Comparison of ENCODE assay signal across 1 cellular context in the genomic region with DNA sequence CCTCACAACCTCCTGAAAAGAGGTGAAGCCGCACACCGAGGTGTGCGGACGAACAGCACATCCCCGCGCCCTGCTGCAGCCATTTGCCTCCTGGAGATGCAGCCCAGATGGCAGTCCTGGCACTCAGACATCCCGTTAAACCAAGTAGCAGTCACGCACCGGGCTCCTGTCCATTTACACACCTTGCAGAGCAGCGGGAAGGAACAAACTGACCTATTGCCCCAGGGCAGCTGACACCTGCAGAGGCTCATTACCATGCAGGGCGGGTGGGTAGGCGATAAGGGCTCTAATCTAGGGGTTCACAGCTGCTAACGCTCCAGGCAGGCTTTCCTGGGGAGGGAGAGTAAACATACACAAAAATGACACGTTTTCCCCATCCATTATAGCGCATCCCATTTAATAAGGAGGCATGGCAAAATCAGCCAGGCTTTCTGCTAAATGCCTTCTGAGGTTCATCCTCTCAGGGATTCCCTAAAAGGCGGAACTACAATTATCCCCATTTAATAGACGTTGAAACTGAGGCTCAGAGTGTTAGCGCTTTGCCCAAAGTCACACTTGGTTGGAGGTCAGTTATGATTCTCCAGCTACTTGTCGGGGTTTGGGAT.
TF ChIP-seq lines count a peak whose summit lies in the region.

No MANE protein-coding gene starts in this region.

TF ChIP-seq in K562, 482 proteins besides CTCF, POLR2A, EP300 and RAD21 (continues in another document):
- TF ChIP-seq ZC3H8 (IDR thresholded peaks at IDR 0.05) = no peak
- TF ChIP-seq, protein P1, sequence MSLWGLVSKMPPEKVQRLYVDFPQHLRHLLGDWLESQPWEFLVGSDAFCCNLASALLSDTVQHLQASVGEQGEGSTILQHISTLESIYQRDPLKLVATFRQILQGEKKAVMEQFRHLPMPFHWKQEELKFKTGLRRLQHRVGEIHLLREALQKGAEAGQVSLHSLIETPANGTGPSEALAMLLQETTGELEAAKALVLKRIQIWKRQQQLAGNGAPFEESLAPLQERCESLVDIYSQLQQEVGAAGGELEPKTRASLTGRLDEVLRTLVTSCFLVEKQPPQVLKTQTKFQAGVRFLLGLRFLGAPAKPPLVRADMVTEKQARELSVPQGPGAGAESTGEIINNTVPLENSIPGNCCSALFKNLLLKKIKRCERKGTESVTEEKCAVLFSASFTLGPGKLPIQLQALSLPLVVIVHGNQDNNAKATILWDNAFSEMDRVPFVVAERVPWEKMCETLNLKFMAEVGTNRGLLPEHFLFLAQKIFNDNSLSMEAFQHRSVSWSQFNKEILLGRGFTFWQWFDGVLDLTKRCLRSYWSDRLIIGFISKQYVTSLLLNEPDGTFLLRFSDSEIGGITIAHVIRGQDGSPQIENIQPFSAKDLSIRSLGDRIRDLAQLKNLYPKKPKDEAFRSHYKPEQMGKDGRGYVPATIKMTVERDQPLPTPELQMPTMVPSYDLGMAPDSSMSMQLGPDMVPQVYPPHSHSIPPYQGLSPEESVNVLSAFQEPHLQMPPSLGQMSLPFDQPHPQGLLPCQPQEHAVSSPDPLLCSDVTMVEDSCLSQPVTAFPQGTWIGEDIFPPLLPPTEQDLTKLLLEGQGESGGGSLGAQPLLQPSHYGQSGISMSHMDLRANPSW (CRISPR knock-in tag; IDR thresholded peaks at IDR 0.05) = peak; percentile 45; the same call in 1 of the 2 replicates
- no peak for TF ChIP-seq ILK (tag; IDR thresholded peaks at IDR 0.05; ENCODE audit: borderline replicate concordance, low read depth)
- TF ChIP-seq ZKSCAN8 (CRISPR knock-in tag; IDR thresholded peaks at IDR 0.05) = 0 out of 2 replicates have a peak, but pooled peaks have one; percentile 79
- TF ChIP-seq CCAR2 (IDR thresholded peaks at IDR 0.05; ENCODE audit: low read depth, low read length) = 0 out of 2 replicates have a peak, but pooled peaks have one; percentile 68
- peak; percentile 74 for TF ChIP-seq CREM (IDR thresholded peaks at IDR 0.05; ENCODE audit: low read depth)
- 0 out of 2 replicates have a peak, but pooled peaks have one; percentile 21 for TF ChIP-seq MEF2D (tag; conservative IDR thresholded peaks at IDR 0.05; ENCODE audit: low read depth)
- peak; percentile 59; the same call in 1 of the 2 replicates for TF ChIP-seq MYC (IDR thresholded peaks at IDR 0.05; ENCODE audit: low read depth, low read length)
- no peak for TF ChIP-seq MYC (CRISPR knock-in tag; IDR thresholded peaks at IDR 0.05; ENCODE audit: borderline replicate concordance, low read depth)
- 0 out of 2 replicates have a peak, but pooled peaks have one; percentile 91 for TF ChIP-seq CBX1 (IDR thresholded peaks at IDR 0.05; ENCODE audit: low read depth)
- peak in 1 of 2 experiments; percentile 7; a peak in 1 of 4 replicates for TF ChIP-seq NONO (IDR thresholded peaks at IDR 0.05; ENCODE audit: low read depth in 2 of 2, low read length in 1 of 2)
- TF ChIP-seq, protein P2, sequence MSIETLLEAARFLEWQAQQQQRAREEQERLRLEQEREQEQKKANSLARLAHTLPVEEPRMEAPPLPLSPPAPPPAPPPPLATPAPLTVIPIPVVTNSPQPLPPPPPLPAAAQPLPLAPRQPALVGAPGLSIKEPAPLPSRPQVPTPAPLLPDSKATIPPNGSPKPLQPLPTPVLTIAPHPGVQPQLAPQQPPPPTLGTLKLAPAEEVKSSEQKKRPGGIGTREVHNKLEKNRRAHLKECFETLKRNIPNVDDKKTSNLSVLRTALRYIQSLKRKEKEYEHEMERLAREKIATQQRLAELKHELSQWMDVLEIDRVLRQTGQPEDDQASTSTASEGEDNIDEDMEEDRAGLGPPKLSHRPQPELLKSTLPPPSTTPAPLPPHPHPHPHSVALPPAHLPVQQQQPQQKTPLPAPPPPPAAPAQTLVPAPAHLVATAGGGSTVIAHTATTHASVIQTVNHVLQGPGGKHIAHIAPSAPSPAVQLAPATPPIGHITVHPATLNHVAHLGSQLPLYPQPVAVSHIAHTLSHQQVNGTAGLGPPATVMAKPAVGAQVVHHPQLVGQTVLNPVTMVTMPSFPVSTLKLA (conservative IDR thresholded peaks at IDR 0.05) = peak; percentile 80 to 88
- TF ChIP-seq ZNF274 (IDR thresholded peaks at IDR 0.05; ENCODE audit: borderline replicate concordance, low read depth, low read length) = peak; percentile 21; the same call in 1 of the 2 replicates
- peak; percentile 22; the same call in 1 of the 2 replicates for TF ChIP-seq MIER1 (IDR thresholded peaks at IDR 0.05; ENCODE audit: low read depth)
- TF ChIP-seq ZNF668 (CRISPR knock-in tag; IDR thresholded peaks at IDR 0.05) = 0 out of 2 replicates have a peak, but pooled peaks have one; percentile 47
- peak; percentile 81 to 87 for TF ChIP-seq TBL1XR1 (IDR thresholded peaks at IDR 0.05; ENCODE audit: low read length in 2 of 2)
- TF ChIP-seq NCOA4 (IDR thresholded peaks at IDR 0.05; ENCODE audit: partially characterized antibody) = peak; percentile 74
- TF ChIP-seq NBN (IDR thresholded peaks at IDR 0.05; ENCODE audit: low read depth) = peak; percentile 83; the same call in 1 of the 2 replicates
- TF ChIP-seq POLR2B (IDR thresholded peaks at IDR 0.05; ENCODE audit: low read depth, partially characterized antibody) = peak; percentile 40
- TF ChIP-seq MYNN (IDR thresholded peaks at IDR 0.05) = peak; percentile 87
- TF ChIP-seq MYNN (CRISPR knock-in tag; IDR thresholded peaks at IDR 0.05) = no peak
- no peak for TF ChIP-seq WHSC1 (IDR thresholded peaks at IDR 0.05; ENCODE audit: low read length)
- TF ChIP-seq TCF3 (CRISPR knock-in tag; IDR thresholded peaks at IDR 0.05) = peak; percentile 97
- TF ChIP-seq ZNF584 (CRISPR knock-in tag; IDR thresholded peaks at IDR 0.05; ENCODE audit: low read depth) = peak; percentile 91
- TF ChIP-seq MTA2 (IDR thresholded peaks at IDR 0.05; ENCODE audit: low read depth) = peak; percentile 87
- peak; percentile 81 for TF ChIP-seq SMAD4 (CRISPR knock-in tag; conservative IDR thresholded peaks at IDR 0.05)
- TF ChIP-seq, protein P3, sequence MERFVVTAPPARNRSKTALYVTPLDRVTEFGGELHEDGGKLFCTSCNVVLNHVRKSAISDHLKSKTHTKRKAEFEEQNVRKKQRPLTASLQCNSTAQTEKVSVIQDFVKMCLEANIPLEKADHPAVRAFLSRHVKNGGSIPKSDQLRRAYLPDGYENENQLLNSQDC (CRISPR knock-in tag; IDR thresholded peaks at IDR 0.05) = no peak
- TF ChIP-seq ZZZ3 (IDR thresholded peaks at IDR 0.05) = no peak
- TF ChIP-seq POLR2AphosphoS2 (IDR thresholded peaks at IDR 0.05; ENCODE audit: low read length) = 0 out of 2 replicates have a peak, but pooled peaks have one; percentile 69
- TF ChIP-seq CCNT2 (IDR thresholded peaks at IDR 0.05; ENCODE audit: borderline replicate concordance, extremely low read depth, insufficient read length, low read depth, low read length) = peak; percentile 74
- TF ChIP-seq ZBED1 (IDR thresholded peaks at IDR 0.05) = peak; percentile 38; the same call in 1 of the 2 replicates
- TF ChIP-seq TRIM24 (IDR thresholded peaks at IDR 0.05) = peak; percentile 91 to 94
- peak; percentile 83 for TF ChIP-seq STAT5A (IDR thresholded peaks at IDR 0.05; ENCODE audit: borderline replicate concordance, low read length)
- 0 out of 2 replicates have a peak, but pooled peaks have one; percentile 59 for TF ChIP-seq ZNF263 (CRISPR knock-in tag; IDR thresholded peaks at IDR 0.05; ENCODE audit: borderline replicate concordance)
- TF ChIP-seq ARNT (IDR thresholded peaks at IDR 0.05) = peak; percentile 85 to 89
- TF ChIP-seq PTTG1 (tag; IDR thresholded peaks at IDR 0.05; ENCODE audit: low read depth) = no peak
- peak; percentile 92; the same call in 1 of the 2 replicates for TF ChIP-seq SP1 (CRISPR knock-in tag; IDR thresholded peaks at IDR 0.05)
- TF ChIP-seq, protein P4, sequence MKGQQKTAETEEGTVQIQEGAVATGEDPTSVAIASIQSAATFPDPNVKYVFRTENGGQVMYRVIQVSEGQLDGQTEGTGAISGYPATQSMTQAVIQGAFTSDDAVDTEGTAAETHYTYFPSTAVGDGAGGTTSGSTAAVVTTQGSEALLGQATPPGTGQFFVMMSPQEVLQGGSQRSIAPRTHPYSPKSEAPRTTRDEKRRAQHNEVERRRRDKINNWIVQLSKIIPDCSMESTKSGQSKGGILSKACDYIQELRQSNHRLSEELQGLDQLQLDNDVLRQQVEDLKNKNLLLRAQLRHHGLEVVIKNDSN (CRISPR knock-in tag; IDR thresholded peaks at IDR 0.05) = 0 out of 2 replicates have a peak, but pooled peaks have one; percentile 6
- TF ChIP-seq FOXK2 (conservative IDR thresholded peaks at IDR 0.05 in 1 of 2, IDR thresholded peaks at IDR 0.05 in 1 of 2; ENCODE audit: low read depth in 2 of 2) = peak; percentile 48 to 58; a peak in 2 of 4 replicates
- TF ChIP-seq NR4A1 (CRISPR knock-in tag; IDR thresholded peaks at IDR 0.05) = no peak
- peak; percentile 63; the same call in 1 of the 2 replicates for TF ChIP-seq NR4A1 (tag; IDR thresholded peaks at IDR 0.05)
- TF ChIP-seq BHLHE40 (IDR thresholded peaks at IDR 0.05; ENCODE audit: low read length) = peak; percentile 83
- TF ChIP-seq, protein P5, sequence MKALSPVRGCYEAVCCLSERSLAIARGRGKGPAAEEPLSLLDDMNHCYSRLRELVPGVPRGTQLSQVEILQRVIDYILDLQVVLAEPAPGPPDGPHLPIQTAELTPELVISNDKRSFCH (CRISPR knock-in tag; IDR thresholded peaks at IDR 0.05) = no peak
- TF ChIP-seq, protein P5 (tag; IDR thresholded peaks at IDR 0.05) = peak; percentile 77; the same call in 1 of the 2 replicates
- TF ChIP-seq, protein P6, sequence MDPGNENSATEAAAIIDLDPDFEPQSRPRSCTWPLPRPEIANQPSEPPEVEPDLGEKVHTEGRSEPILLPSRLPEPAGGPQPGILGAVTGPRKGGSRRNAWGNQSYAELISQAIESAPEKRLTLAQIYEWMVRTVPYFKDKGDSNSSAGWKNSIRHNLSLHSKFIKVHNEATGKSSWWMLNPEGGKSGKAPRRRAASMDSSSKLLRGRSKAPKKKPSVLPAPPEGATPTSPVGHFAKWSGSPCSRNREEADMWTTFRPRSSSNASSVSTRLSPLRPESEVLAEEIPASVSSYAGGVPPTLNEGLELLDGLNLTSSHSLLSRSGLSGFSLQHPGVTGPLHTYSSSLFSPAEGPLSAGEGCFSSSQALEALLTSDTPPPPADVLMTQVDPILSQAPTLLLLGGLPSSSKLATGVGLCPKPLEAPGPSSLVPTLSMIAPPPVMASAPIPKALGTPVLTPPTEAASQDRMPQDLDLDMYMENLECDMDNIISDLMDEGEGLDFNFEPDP (CRISPR knock-in tag; IDR thresholded peaks at IDR 0.05) = no peak
- 0 out of 2 replicates have a peak, but pooled peaks have one; percentile 14 for TF ChIP-seq RB1 (IDR thresholded peaks at IDR 0.05; ENCODE audit: low read depth)
- no peak for TF ChIP-seq SNIP1 (IDR thresholded peaks at IDR 0.05; ENCODE audit: low read depth)
- TF ChIP-seq EP400 (IDR thresholded peaks at IDR 0.05) = peak; percentile 57
- peak; percentile 62; the same call in 1 of the 2 replicates for TF ChIP-seq SMARCC2 (IDR thresholded peaks at IDR 0.05; ENCODE audit: low read depth)
- peak; percentile 32 for TF ChIP-seq ASH1L (IDR thresholded peaks at IDR 0.05; ENCODE audit: borderline replicate concordance, low read depth, partially characterized antibody)
- TF ChIP-seq, protein P7, sequence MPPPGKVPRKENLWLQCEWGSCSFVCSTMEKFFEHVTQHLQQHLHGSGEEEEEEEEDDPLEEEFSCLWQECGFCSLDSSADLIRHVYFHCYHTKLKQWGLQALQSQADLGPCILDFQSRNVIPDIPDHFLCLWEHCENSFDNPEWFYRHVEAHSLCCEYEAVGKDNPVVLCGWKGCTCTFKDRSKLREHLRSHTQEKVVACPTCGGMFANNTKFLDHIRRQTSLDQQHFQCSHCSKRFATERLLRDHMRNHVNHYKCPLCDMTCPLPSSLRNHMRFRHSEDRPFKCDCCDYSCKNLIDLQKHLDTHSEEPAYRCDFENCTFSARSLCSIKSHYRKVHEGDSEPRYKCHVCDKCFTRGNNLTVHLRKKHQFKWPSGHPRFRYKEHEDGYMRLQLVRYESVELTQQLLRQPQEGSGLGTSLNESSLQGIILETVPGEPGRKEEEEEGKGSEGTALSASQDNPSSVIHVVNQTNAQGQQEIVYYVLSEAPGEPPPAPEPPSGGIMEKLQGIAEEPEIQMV (tag; conservative IDR thresholded peaks at IDR 0.05; ENCODE audit: low read depth) = no peak
- 0 out of 2 replicates have a peak, but pooled peaks have one; percentile 7 for TF ChIP-seq NR2C2 (CRISPR knock-in tag; IDR thresholded peaks at IDR 0.05)
- TF ChIP-seq NR2C2 (tag; IDR thresholded peaks at IDR 0.05) = no peak
- TF ChIP-seq, protein P8, sequence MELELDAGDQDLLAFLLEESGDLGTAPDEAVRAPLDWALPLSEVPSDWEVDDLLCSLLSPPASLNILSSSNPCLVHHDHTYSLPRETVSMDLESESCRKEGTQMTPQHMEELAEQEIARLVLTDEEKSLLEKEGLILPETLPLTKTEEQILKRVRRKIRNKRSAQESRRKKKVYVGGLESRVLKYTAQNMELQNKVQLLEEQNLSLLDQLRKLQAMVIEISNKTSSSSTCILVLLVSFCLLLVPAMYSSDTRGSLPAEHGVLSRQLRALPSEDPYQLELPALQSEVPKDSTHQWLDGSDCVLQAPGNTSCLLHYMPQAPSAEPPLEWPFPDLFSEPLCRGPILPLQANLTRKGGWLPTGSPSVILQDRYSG (tag; conservative IDR thresholded peaks at IDR 0.05; ENCODE audit: low read depth) = peak; percentile 33; the same call in 1 of the 2 replicates
- TF ChIP-seq, protein P9, sequence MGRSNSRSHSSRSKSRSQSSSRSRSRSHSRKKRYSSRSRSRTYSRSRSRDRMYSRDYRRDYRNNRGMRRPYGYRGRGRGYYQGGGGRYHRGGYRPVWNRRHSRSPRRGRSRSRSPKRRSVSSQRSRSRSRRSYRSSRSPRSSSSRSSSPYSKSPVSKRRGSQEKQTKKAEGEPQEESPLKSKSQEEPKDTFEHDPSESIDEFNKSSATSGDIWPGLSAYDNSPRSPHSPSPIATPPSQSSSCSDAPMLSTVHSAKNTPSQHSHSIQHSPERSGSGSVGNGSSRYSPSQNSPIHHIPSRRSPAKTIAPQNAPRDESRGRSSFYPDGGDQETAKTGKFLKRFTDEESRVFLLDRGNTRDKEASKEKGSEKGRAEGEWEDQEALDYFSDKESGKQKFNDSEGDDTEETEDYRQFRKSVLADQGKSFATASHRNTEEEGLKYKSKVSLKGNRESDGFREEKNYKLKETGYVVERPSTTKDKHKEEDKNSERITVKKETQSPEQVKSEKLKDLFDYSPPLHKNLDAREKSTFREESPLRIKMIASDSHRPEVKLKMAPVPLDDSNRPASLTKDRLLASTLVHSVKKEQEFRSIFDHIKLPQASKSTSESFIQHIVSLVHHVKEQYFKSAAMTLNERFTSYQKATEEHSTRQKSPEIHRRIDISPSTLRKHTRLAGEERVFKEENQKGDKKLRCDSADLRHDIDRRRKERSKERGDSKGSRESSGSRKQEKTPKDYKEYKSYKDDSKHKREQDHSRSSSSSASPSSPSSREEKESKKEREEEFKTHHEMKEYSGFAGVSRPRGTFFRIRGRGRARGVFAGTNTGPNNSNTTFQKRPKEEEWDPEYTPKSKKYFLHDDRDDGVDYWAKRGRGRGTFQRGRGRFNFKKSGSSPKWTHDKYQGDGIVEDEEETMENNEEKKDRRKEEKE (IDR thresholded peaks at IDR 0.05; ENCODE audit: borderline replicate concordance in 1 of 2, control insufficient read depth in 1 of 2, low read depth in 2 of 2, low read length in 1 of 2) = 0 out of 4 replicates have a peak, but pooled peaks of 1 of the 2 experiments have one; percentile 39
